In the genomic region with DNA sequence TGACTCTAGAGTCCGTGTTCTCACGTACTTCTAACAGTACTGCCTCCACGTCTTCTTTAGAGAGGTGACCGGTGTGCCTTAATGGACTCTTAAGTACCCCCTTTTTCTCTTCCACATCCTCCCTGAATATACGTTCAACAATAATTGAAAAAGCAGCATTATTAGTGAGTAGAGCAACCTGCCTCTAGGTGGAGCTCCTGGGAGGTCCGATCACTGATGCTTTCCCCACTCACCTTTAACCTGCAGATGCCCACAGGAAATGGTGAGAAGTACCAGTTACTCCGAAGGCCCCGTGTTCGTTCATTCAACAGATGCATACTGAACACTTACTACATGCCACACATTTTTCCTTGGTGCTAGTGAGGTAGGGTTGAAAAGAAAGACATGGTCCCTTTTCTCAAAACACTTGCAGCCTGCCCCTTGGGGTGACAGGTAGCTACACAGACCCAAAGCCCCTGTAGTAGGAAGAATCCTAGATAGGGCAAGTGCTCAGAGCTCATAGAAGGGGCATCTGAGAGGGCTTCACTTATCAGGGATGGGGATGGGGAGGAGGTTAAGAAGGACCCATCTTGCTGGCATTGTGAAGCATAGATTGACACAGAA, we compare ENCODE assay signal across 7 cellular contexts.
A peak's percentile ranks its signal among the peaks of the same experiment; 100 is the strongest.
DNase-seq lines count a peak whose midpoint lies in the region; ATAC-seq, FAIRE-seq and TF ChIP-seq lines count a peak whose summit lies in the region.

No MANE protein-coding gene starts in this region.

- peak; percentile 53 for FAIRE-seq in HepG2 (lab: Jason Lieb, UNC)

- CTCF ChIA-PET in HepG2 (lab: Yijun Ruan, JAX; ENCODE audit: low intra/inter-chr PET ratio, low total read pairs): interaction anchor here (1.6 kb wide), 1 partner anchor 451 kb away, joined by 7 read pairs; no protein-coding TSS in a partner anchor

- H4K20me1 ChIP-seq in DND-41 (ENCODE audit: insufficient read depth, low read length) (no peaks in the 10 kb centered on the region), HepG2 (ENCODE audit: insufficient read depth, low read length) (no peaks in the 10 kb centered on the region)

- ATAC-seq in DND-41 (ENCODE audit: insufficient read depth, low read depth) (no peak), GM19438 (IDR thresholded peaks at IDR 0.05; ENCODE audit: low read depth, unreplicated experiment) (peak; percentile 56), HepG2 (peak; percentile 71), GM21619 (IDR thresholded peaks at IDR 0.05; ENCODE audit: unreplicated experiment) (no peak)

- TF ChIP-seq POLR2A in HepG2 (IDR thresholded peaks at IDR 0.05; ENCODE audit: insufficient read depth in 1 of 2, low read depth in 2 of 2, low read length in 2 of 2): no peak

- no peak overlapping the region for H2AFZ ChIP-seq in DND-41 (ENCODE audit: low read depth, low read length)
- no peak overlapping the region for H2AFZ ChIP-seq in HepG2 (ENCODE audit: low read length)

- H3K36me3 ChIP-seq in DND-41 (ENCODE audit: insufficient read depth, low read length): no peaks in the 10 kb centered on the region
- H3K36me3 ChIP-seq in WERI-Rb-1: no peaks in the 10 kb centered on the region
- no peaks in the 10 kb centered on the region for H3K36me3 ChIP-seq in HepG2 (replicated peaks in 1 of 2; ENCODE audit: control insufficient read depth in 1 of 2, insufficient read depth in 2 of 2, low read length in 2 of 2)

- intact Hi-C loops in HepG2 (cut with micrococcal nuclease; ENCODE audit: unreplicated experiment): loop anchor here (2.0 kb wide), 1 partner anchor 29 kb away; no protein-coding TSS in a partner anchor

- no peaks in the 10 kb centered on the region for H3K79me2 ChIP-seq in DND-41 (ENCODE audit: insufficient read depth, low read length)
- H3K79me2 ChIP-seq in HepG2 (ENCODE audit: insufficient read depth, low read length): no peaks in the 10 kb centered on the region

- no peaks in the 10 kb centered on the region for H3K9me3 ChIP-seq in DND-41 (ENCODE audit: insufficient read depth, low read length, severe bottlenecking)
- no peaks in the 10 kb centered on the region for H3K9me3 ChIP-seq in WERI-Rb-1 (ENCODE audit: severe bottlenecking)
- H3K9me3 ChIP-seq in HepG2 (ENCODE audit: low read length): no peaks in the 10 kb centered on the region

- in situ Hi-C loops in HepG2 (cut with HindIII; ENCODE audit: extremely low pct_ligation_motif_present, low pct_unique_long_range_greater_than_20kb): loop anchor here (10.0 kb wide), 1 partner anchor 451 kb away; no protein-coding TSS in a partner anchor

- TF ChIP-seq EP300 in HepG2 (IDR thresholded peaks at IDR 0.05; ENCODE audit: low read depth in 2 of 2, low read length in 2 of 2) (no peak), HepG2 (CRISPR knock-in tag; IDR thresholded peaks at IDR 0.05; ENCODE audit: borderline replicate concordance) (no peak)

- DNase-seq in DND-41: no peak
- peak; percentile 37 for DNase-seq in WERI-Rb-1
- peak; percentile 7 for DNase-seq in HepG2 (ENCODE audit: low spot score)
- DNase-seq in inferior parietal cortex (ENCODE audit: extremely low spot score): no peak
- DNase-seq in middle frontal gyrus (ENCODE audit: extremely low spot score, low spot score): no peak

- peak; percentile 54 for TF ChIP-seq CTCF in DND-41 (IDR thresholded peaks at IDR 0.05; ENCODE audit: borderline replicate concordance, extremely low read depth, low read length, poor library complexity, severe bottlenecking)
- TF ChIP-seq CTCF in WERI-Rb-1 (IDR thresholded peaks at IDR 0.05; ENCODE audit: low read depth, low read length): peak; percentile 81
- peak; percentile 58 for TF ChIP-seq CTCF in HepG2 (CRISPR knock-in tag; IDR thresholded peaks at IDR 0.05)

- TF ChIP-seq RAD21 in HepG2 (CRISPR knock-in tag; IDR thresholded peaks at IDR 0.05): no peak

- H3K4me1 ChIP-seq in DND-41 (ENCODE audit: insufficient read depth, low read length) (no peaks in the 10 kb centered on the region), HepG2 (ENCODE audit: insufficient read depth, low read length) (no peaks in the 10 kb centered on the region)

- H3K27ac ChIP-seq in DND-41 (ENCODE audit: low read length) (no peak overlapping the region), WERI-Rb-1 (no peak overlapping the region), HepG2 (ENCODE audit: extremely low read length, insufficient read depth, low read length) (no peak overlapping the region)

- BruUV-seq in HepG2 (replicated peaks; lab: Mats Ljungman, UMichigan): no TSS peak

- H3K4me2 ChIP-seq in DND-41 (ENCODE audit: insufficient read depth, low read length) (no peak overlapping the region), HepG2 (ENCODE audit: low read depth, low read length) (no peak overlapping the region)

- H3K27me3 ChIP-seq in DND-41 (ENCODE audit: insufficient read depth, low read length, poor library complexity) (peaks cover 16% of the 10 kb centered on the region), WERI-Rb-1 (ENCODE audit: insufficient read depth, low read depth, severe bottlenecking) (no peaks in the 10 kb centered on the region), HepG2 (ENCODE audit: control insufficient read depth in 1 of 2, insufficient read depth in 2 of 2, low read length in 2 of 2) (peaks cover 2 to 50% of the 10 kb centered on the region in 2 experiments; a peak in 4 of 5 replicates)

- WGBS in HepG2 (ENCODE audit: low lambda C conversion rate): 1% methylated on average over 9 of the region's 9 CpGs

- H3K4me3 ChIP-seq in DND-41 (ENCODE audit: low read depth in 1 of 2, low read length in 2 of 2): no peak overlapping the region
- no peak overlapping the region for H3K4me3 ChIP-seq in WERI-Rb-1 (ENCODE audit: low read depth, low read length)
- H3K4me3 ChIP-seq in HepG2 (replicated peaks in 1 of 3; ENCODE audit: insufficient read depth in 1 of 3, low read depth in 2 of 3, low read length in 3 of 3): no peak overlapping the region

- POLR2A ChIA-PET in HepG2 (lab: Yijun Ruan, JAX): no interaction called here

- no peak overlapping the region for H3K9ac ChIP-seq in DND-41 (ENCODE audit: low read depth, low read length)
- H3K9ac ChIP-seq in HepG2 (ENCODE audit: insufficient read depth, low read depth, low read length): no peak overlapping the region

TF ChIP-seq in HepG2, 621 proteins besides CTCF, POLR2A, EP300 and RAD21:
- peak; percentile 45; the same call in 1 of the 2 replicates for TF ChIP-seq NR2C2 (CRISPR knock-in tag; IDR thresholded peaks at IDR 0.05; ENCODE audit: borderline replicate concordance)
- peak; percentile 63; the same call in 1 of the 2 replicates for TF ChIP-seq PPARG (CRISPR knock-in tag; conservative IDR thresholded peaks at IDR 0.05)
- 0 out of 2 replicates have a peak, but pooled peaks have one; percentile 8 for TF ChIP-seq STAG1 (CRISPR knock-in tag; IDR thresholded peaks at IDR 0.05)
- TF ChIP-seq, protein P1, sequence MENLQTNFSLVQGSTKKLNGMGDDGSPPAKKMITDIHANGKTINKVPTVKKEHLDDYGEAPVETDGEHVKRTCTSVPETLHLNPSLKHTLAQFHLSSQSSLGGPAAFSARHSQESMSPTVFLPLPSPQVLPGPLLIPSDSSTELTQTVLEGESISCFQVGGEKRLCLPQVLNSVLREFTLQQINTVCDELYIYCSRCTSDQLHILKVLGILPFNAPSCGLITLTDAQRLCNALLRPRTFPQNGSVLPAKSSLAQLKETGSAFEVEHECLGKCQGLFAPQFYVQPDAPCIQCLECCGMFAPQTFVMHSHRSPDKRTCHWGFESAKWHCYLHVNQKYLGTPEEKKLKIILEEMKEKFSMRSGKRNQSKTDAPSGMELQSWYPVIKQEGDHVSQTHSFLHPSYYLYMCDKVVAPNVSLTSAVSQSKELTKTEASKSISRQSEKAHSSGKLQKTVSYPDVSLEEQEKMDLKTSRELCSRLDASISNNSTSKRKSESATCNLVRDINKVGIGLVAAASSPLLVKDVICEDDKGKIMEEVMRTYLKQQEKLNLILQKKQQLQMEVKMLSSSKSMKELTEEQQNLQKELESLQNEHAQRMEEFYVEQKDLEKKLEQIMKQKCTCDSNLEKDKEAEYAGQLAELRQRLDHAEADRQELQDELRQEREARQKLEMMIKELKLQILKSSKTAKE (CRISPR knock-in tag; IDR thresholded peaks at IDR 0.05; ENCODE audit: borderline replicate concordance): no peak
- 0 out of 2 replicates have a peak, but pooled peaks have one; percentile 28 for TF ChIP-seq NR2F6 (IDR thresholded peaks at IDR 0.05)
- peak; percentile 21; the same call in 1 of the 2 replicates for TF ChIP-seq NR2F6 (CRISPR knock-in tag; IDR thresholded peaks at IDR 0.05)

Comparison
In these comparisons a context has a peak if more than half of its experiments do, and no peak if none do; other contexts are left out.
1. ATAC-seq: peak in GM19438 (single experiment) and HepG2 (single experiment); none in DND-41 (single experiment) and GM21619 (single experiment).
2. DNase-seq: peak in WERI-Rb-1 (single experiment) and HepG2 (single experiment); none in DND-41 (single experiment), inferior parietal cortex (single experiment) and middle frontal gyrus (single experiment).
3. Peak in every context shown above with its lines, with median percentiles within 50 percentile points of each other: CTCF ChIP-seq.